ENCODE assay signal across 9 cellular contexts in genomic region chr18:62189208-62189607, GRCh38. TPM values are rescaled to one million over a fixed set of nuclear protein-coding genes. Genes with fewer than 3 reads are reported as not detected.
A peak's percentile ranks its signal among the peaks of the same experiment; 100 is the strongest.
DNase-seq lines count a peak whose midpoint lies in the region; ATAC-seq and TF ChIP-seq lines count a peak whose summit lies in the region.
"Had no signal": no experiment of that assay in that cellular context is flagged by ENCODE, and none has a peak within 500 bp of the region (broad histone marks: within the 10 kb centered on the region; RNA-seq: fewer than 3 reads in every experiment).

No MANE protein-coding gene starts in this region.

- H3K4me3 Mint-ChIP-seq in activated T-helper 1 cell treated with anti-CD3 and anti-CD28 coated beads, Interleukin-12 subunit alpha, Interleukin-12 subunit beta, Interleukin-2, Interleukin-4 antibody, amounts not matched to agents 30 ng/mL and 10 ng/mL and 1 ng/mL, durations not matched to agents 14 hours and 24 hours and 36 hours, result peak overlapping the region; percentile 99

- TF ChIP-seq CTCF in cardiac muscle cell (IDR thresholded peaks at IDR 0.05; ENCODE audit: low read depth, low read length) (no peak), tibial artery (IDR thresholded peaks at IDR 0.05) (no peak), RWPE1 (conservative IDR thresholded peaks at IDR 0.05; ENCODE audit: low read depth) (no peak)

- H3K4me1 Mint-ChIP-seq in activated T-helper 1 cell treated with anti-CD3 and anti-CD28 coated beads, Interleukin-12 subunit alpha, Interleukin-12 subunit beta, Interleukin-2, Interleukin-4 antibody, amounts not matched to agents 30 ng/mL and 10 ng/mL and 1 ng/mL, durations not matched to agents 14 hours and 24 hours and 36 hours (ENCODE audit: low read depth), result peaks cover 74% of the 10 kb centered on the region

- peaks cover 13% of the 10 kb centered on the region for H3K4me1 ChIP-seq in cardiac muscle cell (ENCODE audit: low read depth)
- peaks cover 0 to 54% (median 30%) of the 10 kb centered on the region in 4 donors for H3K4me1 ChIP-seq in tibial artery

- H3K27me3 ChIP-seq in cardiac muscle cell (no peaks in the 10 kb centered on the region), tibial artery (no peaks in the 10 kb centered on the region)
- H3K27me3 ChIP-seq: gastrocnemius medialis had no signal

- no peak overlapping the region for H3K27ac ChIP-seq in cardiac muscle cell
- H3K27ac ChIP-seq in tibial artery, result no peak overlapping the region
- no peak overlapping the region for H3K27ac ChIP-seq in RWPE1

- no peaks in the 10 kb centered on the region for H3K27me3 Mint-ChIP-seq in activated T-helper 1 cell treated with anti-CD3 and anti-CD28 coated beads, Interleukin-12 subunit alpha, Interleukin-12 subunit beta, Interleukin-2, Interleukin-4 antibody, amounts not matched to agents 30 ng/mL and 10 ng/mL and 1 ng/mL, durations not matched to agents 14 hours and 24 hours and 36 hours (ENCODE audit: insufficient read depth)

- H3K9me3 ChIP-seq in cardiac muscle cell (ENCODE audit: low read depth) (no peaks in the 10 kb centered on the region), iPS-18c (ENCODE audit: control insufficient read depth, insufficient read depth, low read length) (no peaks in the 10 kb centered on the region), tibial artery (no peaks in the 10 kb centered on the region)
- H3K9me3 ChIP-seq: gastrocnemius medialis had no signal

- peaks cover 30% of the 10 kb centered on the region for H3K36me3 Mint-ChIP-seq in activated T-helper 1 cell treated with anti-CD3 and anti-CD28 coated beads, Interleukin-12 subunit alpha, Interleukin-12 subunit beta, Interleukin-2, Interleukin-4 antibody, amounts not matched to agents 30 ng/mL and 10 ng/mL and 1 ng/mL, durations not matched to agents 14 hours and 24 hours and 36 hours (ENCODE audit: low read depth)

- CTCF ChIA-PET in RWPE1 (lab: Yijun Ruan, JAX), result no interaction called here

- H3K4me3 ChIP-seq in cardiac muscle cell (peak overlapping the region; percentile 73), iPS-18c (ENCODE audit: insufficient read depth, low read depth, low read length) (peak overlapping the region; percentile 11), tibial artery (peak overlapping the region; percentile 81 to 91)

- POLR2A ChIA-PET in RWPE1 (lab: Yijun Ruan, JAX; ENCODE audit: low non-redundant PET), result interaction anchor here (0.5 kb wide), 1 partner anchor 11 kb away, joined by 3 read pairs; no protein-coding TSS in a partner anchor

- intact Hi-C loops in Right ventricle myocardium inferior (cut with DNase I), result loop anchor here (5.0 kb wide), 1 partner anchor 393 kb away; no protein-coding TSS in a partner anchor
- intact Hi-C loops in activated T-helper 1 cell treated with anti-CD3 and anti-CD28 coated beads, Interleukin-12 subunit alpha, Interleukin-12 subunit beta, Interleukin-2, Interleukin-4 antibody, amounts not matched to agents 30 ng/mL and 10 ng/mL and 1 ng/mL, durations not matched to agents 14 hours and 24 hours and 36 hours (cut with micrococcal nuclease), result loop anchor here (5.0 kb wide), 5 partner anchors 212 to 1758 kb away; partner anchors contain the start of genes HMSD and KDSR
- intact Hi-C loops in tibial artery (cut with DNase I; ENCODE audit: low total_unique reads), result loop anchor here (10.0 kb wide), 3 partner anchors 336 to 1226 kb away; partner anchors contain the start of gene ZCCHC2

- no peak for ATAC-seq in Right ventricle myocardium inferior
- ATAC-seq in HG03521 (IDR thresholded peaks at IDR 0.05; ENCODE audit: unreplicated experiment), result no peak
- ATAC-seq: gastrocnemius medialis had no signal

- no peak overlapping the region for H3K27ac Mint-ChIP-seq in activated T-helper 1 cell treated with anti-CD3 and anti-CD28 coated beads, Interleukin-12 subunit alpha, Interleukin-12 subunit beta, Interleukin-2, Interleukin-4 antibody, amounts not matched to agents 30 ng/mL and 10 ng/mL and 1 ng/mL, durations not matched to agents 14 hours and 24 hours and 36 hours

- H3K9me3 Mint-ChIP-seq in activated T-helper 1 cell treated with anti-CD3 and anti-CD28 coated beads, Interleukin-12 subunit alpha, Interleukin-12 subunit beta, Interleukin-2, Interleukin-4 antibody, amounts not matched to agents 30 ng/mL and 10 ng/mL and 1 ng/mL, durations not matched to agents 14 hours and 24 hours and 36 hours, result peaks cover 7% of the 10 kb centered on the region

- H3K36me3 ChIP-seq in cardiac muscle cell, result no peaks in the 10 kb centered on the region
- no peaks in the 10 kb centered on the region for H3K36me3 ChIP-seq in tibial artery
- H3K36me3 ChIP-seq: gastrocnemius medialis had no signal

- DNase-seq in cardiac muscle cell (ENCODE audit: low read depth in 1 of 2, low spot score in 1 of 2) (no peak), Right ventricle myocardium inferior (ENCODE audit: missing footprints) (no peak), tibial artery (no peak), NCI-H2029 (lab: John Stamatoyannopoulos, UW) (no peak), RWPE1 (ENCODE audit: low spot score) (no peak)
- DNase-seq in activated T-helper 1 cell treated with anti-CD3 and anti-CD28 coated beads, Interleukin-12 subunit alpha, Interleukin-12 subunit beta, Interleukin-2, Interleukin-4 antibody, amounts not matched to agents 30 ng/mL and 10 ng/mL and 1 ng/mL, durations not matched to agents 14 hours and 24 hours and 36 hours (ENCODE audit: low spot score), result no peak
- DNase-seq: gastrocnemius medialis had no signal

RNA-seq across cellular contexts. Expression of gene RELCH, which starts 2.2 kb away (rescaled TPM):
- total RNA-seq in cardiac muscle cell (26.8 and 26.9 TPM in 2 replicates), Right ventricle myocardium inferior (11.1 TPM)
- 11.7 and 14.8 TPM in 2 replicates for polyA plus RNA-seq in cardiac muscle cell
- total RNA-seq in activated T-helper 1 cell treated with anti-CD3 and anti-CD28 coated beads, Interleukin-12 subunit alpha, Interleukin-12 subunit beta, Interleukin-2, Interleukin-4 antibody, amounts not matched to agents 30 ng/mL and 10 ng/mL and 1 ng/mL, durations not matched to agents 14 hours and 24 hours and 36 hours, result 32.6 and 34.5 TPM in 2 replicates

RNA-seq across cellular contexts. Expression of gene PIGN, which starts 2.4 kb away (rescaled TPM):
- total RNA-seq in cardiac muscle cell, result 16.2 and 20.8 TPM in 2 replicates
- 18.8 and 21.9 TPM in 2 replicates for polyA plus RNA-seq in cardiac muscle cell
- 21.0 TPM for total RNA-seq in Right ventricle myocardium inferior
- 28.5 and 36.1 TPM in 2 replicates for total RNA-seq in activated T-helper 1 cell treated with anti-CD3 and anti-CD28 coated beads, Interleukin-12 subunit alpha, Interleukin-12 subunit beta, Interleukin-2, Interleukin-4 antibody, amounts not matched to agents 30 ng/mL and 10 ng/mL and 1 ng/mL, durations not matched to agents 14 hours and 24 hours and 36 hours

Comparison
In these comparisons a context has a peak if more than half of its experiments do, and no peak if none do; other contexts are left out.
1. H3K4me3 ChIP-seq: peak in every context shown above with its lines; median percentile 86 in tibial artery; 73 in cardiac muscle cell; 11 in iPS-18c.